11 cellular contexts compared by ENCODE assay signal in genomic region chrX:14064632-14065432, GRCh38. TPM values are rescaled to one million over a fixed set of nuclear protein-coding genes. Genes with fewer than 3 reads are reported as not detected.
DNase-seq lines count a peak whose midpoint lies in the region; ATAC-seq and TF ChIP-seq lines count a peak whose summit lies in the region.
"Had no signal": no experiment of that assay in that cellular context is flagged by ENCODE, and none has a peak within 500 bp of the region (broad histone marks: within the 10 kb centered on the region; RNA-seq: fewer than 3 reads in every experiment).

No MANE protein-coding gene starts in this region.

- no peak overlapping the region for H3K4me3 ChIP-seq in HCT116 (replicated peaks in 1 of 2; ENCODE audit: low read depth in 1 of 2, low read length in 2 of 2)
- H3K4me3 ChIP-seq in PC-9, result no peak overlapping the region
- no peak overlapping the region for H3K4me3 ChIP-seq in choroid plexus epithelial cell (ENCODE audit: low read depth, low read length)
- no peak overlapping the region for H3K4me3 ChIP-seq in neuronal stem cell (ENCODE audit: low read length in 2 of 2)
- H3K4me3 ChIP-seq: gastrocnemius medialis had no signal

- H3K27me3 ChIP-seq in HCT116 (ENCODE audit: insufficient read depth, low read length) (no peaks in the 10 kb centered on the region), PC-9 (ENCODE audit: insufficient read depth, low read depth) (no peaks in the 10 kb centered on the region), neuronal stem cell (ENCODE audit: control insufficient read depth in 3 of 3, insufficient read depth in 3 of 3, low read depth in 1 of 3, low read length in 3 of 3) (peaks cover 0 to 4% (median 0%) of the 10 kb centered on the region in 3 experiments)
- H3K27me3 ChIP-seq: gastrocnemius medialis had no signal

- TF ChIP-seq CTCF in HCT116 (IDR thresholded peaks at IDR 0.05 in 2 of 3, conservative IDR thresholded peaks at IDR 0.05 in 1 of 3; ENCODE audit: borderline replicate concordance in 1 of 3, insufficient read depth in 1 of 3, low read depth in 2 of 3, low read length in 2 of 3) (no peak), PC-9 (conservative IDR thresholded peaks at IDR 0.05) (no peak), choroid plexus epithelial cell (conservative IDR thresholded peaks at IDR 0.05; ENCODE audit: low read depth, low read length) (no peak)

- intact Hi-C loops in HCT116 (cut with micrococcal nuclease), result no loop called here
- intact Hi-C loops in PC-9 (cut with micrococcal nuclease; ENCODE audit: unreplicated experiment), result no loop called here

- no peak for TF ChIP-seq RAD21 in HCT116 (IDR thresholded peaks at IDR 0.05; ENCODE audit: low read depth)

- H2AK5ac ChIP-seq in neuronal stem cell (ENCODE audit: low read depth, low read length), result no peak overlapping the region

- H2AFZ ChIP-seq in HCT116 (ENCODE audit: low read depth, low read length, poor library complexity, severe bottlenecking) (peak overlapping the region; percentile 35), PC-9 (peak overlapping the region; percentile 77), neuronal stem cell (ENCODE audit: low read length) (peak overlapping the region; percentile 10)

- no peak for TF ChIP-seq POLR2A in HCT116 (IDR thresholded peaks at IDR 0.05; ENCODE audit: borderline replicate concordance, extremely low read depth, insufficient read depth, insufficient read length)

- RAD21 ChIA-PET in HCT116 (lab: Charles Lee; ENCODE audit: low non-redundant PET in 1 of 2, low total read pairs in 2 of 2, uncharacterized antibody in 2 of 2, unreplicated experiment in 2 of 2), result no interaction called here

- H3K9me3 ChIP-seq in HCT116 (ENCODE audit: control insufficient read depth in 1 of 2, insufficient read depth in 1 of 2, low read depth in 1 of 2, low read length in 2 of 2) (no peaks in the 10 kb centered on the region), PC-9 (ENCODE audit: insufficient read depth, low read depth) (no peaks in the 10 kb centered on the region), neuronal stem cell (replicated peaks in 1 of 2; ENCODE audit: control insufficient read depth in 2 of 2, insufficient read depth in 1 of 2, low read depth in 1 of 2, low read length in 2 of 2) (no peaks in the 10 kb centered on the region)
- H3K9me3 ChIP-seq: gastrocnemius medialis had no signal

- no peak overlapping the region for H3K23ac ChIP-seq in neuronal stem cell (ENCODE audit: low read depth, low read length, poor library complexity)

- BruUV-seq in HCT116 (replicated peaks; lab: Mats Ljungman, UMichigan) (no TSS peak), PC-9 (replicated peaks; lab: Mats Ljungman, UMichigan) (no TSS peak)

- no peak overlapping the region for H3K9ac ChIP-seq in HCT116 (ENCODE audit: low read length)
- H3K9ac ChIP-seq in neuronal stem cell (ENCODE audit: low read depth, low read length, poor library complexity), result no peak overlapping the region

- peak; percentile 66 for ATAC-seq in HCT116
- ATAC-seq in HG03442 (IDR thresholded peaks at IDR 0.05; ENCODE audit: unreplicated experiment), result no peak
- ATAC-seq: gastrocnemius medialis, Right ventricle myocardium inferior had no signal

- no peak overlapping the region for H2BK15ac ChIP-seq in neuronal stem cell (ENCODE audit: low read length)

- H3K14ac ChIP-seq in neuronal stem cell (ENCODE audit: low read length), result no peak overlapping the region

- WGBS in neuronal stem cell (ENCODE audit: extremely low coverage in 2 of 2, insufficient read length in 2 of 2, insufficient replicate concordance in 1 of 2), 2 donors, result no CpG with 5 or more reads among the region's 19 CpGs

- no peaks in the 10 kb centered on the region for H3K79me1 ChIP-seq in neuronal stem cell (ENCODE audit: low read depth, low read length)

- H3K9me2 ChIP-seq in HCT116 (ENCODE audit: insufficient read depth), result no peaks in the 10 kb centered on the region
- no peaks in the 10 kb centered on the region for H3K9me2 ChIP-seq in PC-9 (ENCODE audit: insufficient read depth)

- H3K27ac ChIP-seq in HCT116 (ENCODE audit: low read depth, low read length) (no peak overlapping the region), PC-9 (no peak overlapping the region), neuronal stem cell (replicated peaks; ENCODE audit: low read length) (no peak overlapping the region)
- H3K27ac ChIP-seq: gastrocnemius medialis, VCaP had no signal

- H4K20me1 ChIP-seq in HCT116 (ENCODE audit: insufficient read depth) (no peaks in the 10 kb centered on the region), PC-9 (ENCODE audit: insufficient read depth) (no peaks in the 10 kb centered on the region)

- no peaks in the 10 kb centered on the region for H3F3A ChIP-seq in PC-9 (ENCODE audit: insufficient read depth, low read depth)

- no peak overlapping the region for H3K18ac ChIP-seq in neuronal stem cell (ENCODE audit: low read length)

- H3K36me3 ChIP-seq in HCT116 (ENCODE audit: control insufficient read depth in 1 of 2, insufficient read depth in 2 of 2, low read length in 2 of 2) (no peaks in the 10 kb centered on the region), PC-9 (ENCODE audit: low read depth) (no peaks in the 10 kb centered on the region), neuronal stem cell (replicated peaks in 1 of 2; ENCODE audit: control insufficient read depth in 2 of 2, insufficient read depth in 2 of 2, low read length in 2 of 2) (no peaks in the 10 kb centered on the region)
- H3K36me3 ChIP-seq: gastrocnemius medialis had no signal

- peak; percentile 13 for DNase-seq in HCT116 (ENCODE audit: low read depth, low spot score)
- DNase-seq in PC-9, result peak; percentile 9 to 74
- peak; percentile 4 for DNase-seq in choroid plexus epithelial cell (ENCODE audit: low read depth)
- DNase-seq in neuronal stem cell (ENCODE audit: low spot score), result no peak
- no peak for DNase-seq in NCI-H510A treated with DMSO at 0.1 percent for 48 hours (lab: John Stamatoyannopoulos, UW)
- no peak for DNase-seq in stimulated activated naive CD4-positive, alpha-beta T cell (lab: John Stamatoyannopoulos, UW)
- DNase-seq: gastrocnemius medialis, naive B cell had no signal

- H2BK120ac ChIP-seq in neuronal stem cell (ENCODE audit: low read depth, low read length), result no peak overlapping the region

- no peak overlapping the region for H2BK5ac ChIP-seq in neuronal stem cell (ENCODE audit: low read length)

- no peak overlapping the region for H4K8ac ChIP-seq in neuronal stem cell (ENCODE audit: low read depth, low read length)

- no peak overlapping the region for H4K91ac ChIP-seq in neuronal stem cell (ENCODE audit: low read depth, low read length, poor library complexity)

- H2BK12ac ChIP-seq in neuronal stem cell (ENCODE audit: low read length), result no peak overlapping the region

- CTCF ChIA-PET in HCT116 (lab: Charles Lee) (no interaction called here), PC-9 (lab: Charles Lee) (no interaction called here)

- H3K4me2 ChIP-seq in HCT116 (ENCODE audit: low read length), result peak overlapping the region; percentile 37
- H3K4me2 ChIP-seq in PC-9, result peak overlapping the region; percentile 55; the same call in 1 of the 2 replicates
- H3K4me2 ChIP-seq in neuronal stem cell (ENCODE audit: insufficient read depth, low read length, poor library complexity, severe bottlenecking), result no peak overlapping the region

- no peaks in the 10 kb centered on the region for H3K79me2 ChIP-seq in HCT116 (ENCODE audit: insufficient read depth, low read length)
- H3K79me2 ChIP-seq in PC-9 (ENCODE audit: low read depth), result no peaks in the 10 kb centered on the region

- H3K4ac ChIP-seq in neuronal stem cell (ENCODE audit: low read length), result no peak overlapping the region

- POLR2A ChIA-PET in HCT116 (lab: Charles Lee), result no interaction called here
- POLR2A ChIA-PET in PC-9 (lab: Charles Lee; ENCODE audit: unreplicated experiment), result no interaction called here

- H3K4me1 ChIP-seq in HCT116 (ENCODE audit: control insufficient read depth in 1 of 2, insufficient read depth in 2 of 2, low read length in 2 of 2) (peaks cover 0 to 8% of the 10 kb centered on the region in 2 experiments; a peak in 1 of 4 replicates), PC-9 (replicated peaks; ENCODE audit: insufficient read depth) (0 out of 2 replicates have a peak, but pooled peaks cover 8% of the 10 kb centered on the region), neuronal stem cell (ENCODE audit: control insufficient read depth in 2 of 2, insufficient read depth in 1 of 2, low read depth in 1 of 2, low read length in 2 of 2) (no peaks in the 10 kb centered on the region)
- H3K4me1 ChIP-seq: gastrocnemius medialis had no signal

TF ChIP-seq in HCT116, 20 proteins besides CTCF, POLR2A, EP300 and RAD21 (continues in another document):
- TF ChIP-seq CEBPB (IDR thresholded peaks at IDR 0.05; ENCODE audit: low read depth) (no peak), ELF1 (IDR thresholded peaks at IDR 0.05; ENCODE audit: borderline replicate concordance, low read depth) (no peak), REST (IDR thresholded peaks at IDR 0.05; ENCODE audit: low read depth) (no peak), YY1 (IDR thresholded peaks at IDR 0.05; ENCODE audit: extremely low read depth, insufficient replicate concordance, low read depth, low read length) (no peak), EZH2 (IDR thresholded peaks at IDR 0.05) (no peak), JUND (IDR thresholded peaks at IDR 0.05) (no peak)

RNA-seq across cellular contexts. Expression of gene GEMIN8, which starts 35.1 kb away (rescaled TPM):
- total RNA-seq in HCT116 (2021; ENCODE audit: unreplicated experiment) (11.3 TPM), PC-9 (2021) (17.1 and 18.8 TPM in 2 replicates)
- polyA plus RNA-seq in HCT116 (2012), result 11.9 and 13.5 TPM in 2 replicates
- 16.1 TPM for polyA plus RNA-seq in neuronal stem cell (2013, experiment 1 of 2)
- polyA plus RNA-seq in neuronal stem cell (2013, experiment 2 of 2), result 16.3 TPM

Comparison
In these comparisons a context has a peak if more than half of its experiments do, and no peak if none do; other contexts are left out.
1. DNase-seq: peak in HCT116 (single experiment), PC-9 (2 of 2) and choroid plexus epithelial cell (single experiment); none in neuronal stem cell (single experiment), NCI-H510A treated with DMSO at 0.1 percent for 48 hours (single experiment) and stimulated activated naive CD4-positive, alpha-beta T cell (0 of 6).
2. H2AFZ ChIP-seq: peak in every context shown above with its lines; median percentile 77 in PC-9; 35 in HCT116; 10 in neuronal stem cell.